2 cellular contexts compared by ENCODE assay signal in genomic region chr14:52598568-52598967, GRCh38.
TF ChIP-seq lines count a peak whose summit lies in the region.

No MANE protein-coding gene starts in this region.

TF ChIP-seq in HepG2, 621 proteins besides CTCF, POLR2A, EP300 and RAD21:
- TF ChIP-seq MAFK (conservative IDR thresholded peaks at IDR 0.05 in 1 of 2, IDR thresholded peaks at IDR 0.05 in 1 of 2; ENCODE audit: low read length in 2 of 2), result peak; percentile 91 to 97
- peak; percentile 94 for TF ChIP-seq MAFF (IDR thresholded peaks at IDR 0.05; ENCODE audit: low read depth, low read length)
- no peak for TF ChIP-seq ZNF281 (CRISPR knock-in tag; IDR thresholded peaks at IDR 0.05; ENCODE audit: borderline replicate concordance)

TF ChIP-seq in K562, 482 proteins besides CTCF, POLR2A, EP300 and RAD21:
- no peak for TF ChIP-seq ZNF766 (CRISPR knock-in tag; conservative IDR thresholded peaks at IDR 0.05)
- TF ChIP-seq MAFG (tag; conservative IDR thresholded peaks at IDR 0.05), result peak; percentile 63
- TF ChIP-seq MAFK (IDR thresholded peaks at IDR 0.05; ENCODE audit: low read length), result peak; percentile 83
- TF ChIP-seq C11orf30 (IDR thresholded peaks at IDR 0.05; ENCODE audit: low read depth), result peak; percentile 69; the same call in 1 of the 2 replicates
- no peak for TF ChIP-seq ZNF449 (CRISPR knock-in tag; IDR thresholded peaks at IDR 0.05)
- TF ChIP-seq MAFF (IDR thresholded peaks at IDR 0.05; ENCODE audit: low read length), result peak; percentile 83
- peak; percentile 85 for TF ChIP-seq ZNF316 (IDR thresholded peaks at IDR 0.05)
